In the genomic region with DNA sequence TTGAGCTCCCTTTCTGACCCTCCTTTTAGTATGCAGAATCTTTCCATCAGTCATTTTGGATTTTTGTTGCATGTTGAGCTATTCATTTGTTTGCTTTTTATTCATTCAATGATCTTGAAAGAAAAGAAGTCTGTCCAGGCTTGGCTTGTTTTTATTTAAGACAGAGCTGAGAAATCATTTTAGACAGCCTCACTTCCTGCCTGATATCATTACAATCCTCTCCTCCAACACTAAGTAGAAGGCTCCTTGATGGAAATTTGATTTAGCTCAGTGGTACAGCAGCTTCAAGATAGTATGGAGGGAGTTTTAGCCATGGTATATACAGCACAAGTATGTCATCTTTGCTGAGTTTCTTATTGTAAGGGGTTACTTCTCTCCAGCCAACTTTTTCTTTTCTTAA, we compare ENCODE assay signal across 14 cellular contexts. TPM values are rescaled to one million over a fixed set of nuclear protein-coding genes. Genes with fewer than 3 reads are reported as not detected.
DNase-seq lines count a peak whose midpoint lies in the region; ATAC-seq and TF ChIP-seq lines count a peak whose summit lies in the region.
"Had no signal": no experiment of that assay in that cellular context is flagged by ENCODE, and none has a peak within 500 bp of the region (broad histone marks: within the 10 kb centered on the region; RNA-seq: fewer than 3 reads in every experiment).

No MANE protein-coding gene starts in this region.

- H3K27me3 ChIP-seq in gastroesophageal sphincter (no peaks in the 10 kb centered on the region), psoas muscle (ENCODE audit: insufficient read depth in 3 of 3, low read length in 2 of 3) (no peaks in the 10 kb centered on the region)

- H3K4me1 ChIP-seq in gastroesophageal sphincter (peaks cover 37 to 86% (median 50%) of the 10 kb centered on the region in 3 donors), psoas muscle (peaks cover 90% of the 10 kb centered on the region)

- peak overlapping the region; percentile 62 to 87 (median 81) for H3K27ac ChIP-seq in gastroesophageal sphincter
- peak overlapping the region; percentile 73 for H3K27ac ChIP-seq in psoas muscle

- H3K27ac Mint-ChIP-seq in Calu3 (ENCODE audit: unreplicated experiment): peak overlapping the region; percentile 67
- H3K27ac Mint-ChIP-seq: activated CD4-positive, alpha-beta memory T cell treated with anti-CD3 and anti-CD28 coated beads for 36 hours; memory B cell had no signal

- H3K9me3 ChIP-seq in gastroesophageal sphincter (no peaks in the 10 kb centered on the region), psoas muscle (no peaks in the 10 kb centered on the region)

- no peak for TF ChIP-seq POLR2A in gastroesophageal sphincter (IDR thresholded peaks at IDR 0.05)

- H3K4me3 ChIP-seq in gastroesophageal sphincter: no peak overlapping the region
- H3K4me3 ChIP-seq in psoas muscle: no peak overlapping the region
- H3K4me3 ChIP-seq: GM12878 had no signal

- no peak overlapping the region for H3K4me3 Mint-ChIP-seq in Calu3 (ENCODE audit: low read depth, unreplicated experiment)
- H3K4me3 Mint-ChIP-seq: activated CD4-positive, alpha-beta memory T cell treated with anti-CD3 and anti-CD28 coated beads for 36 hours; memory B cell had no signal

- intact Hi-C loops in Calu3 (cut with micrococcal nuclease; ENCODE audit: unreplicated experiment) (no loop called here), psoas muscle (cut with DNase I) (no loop called here)

- CTCF ChIA-PET in Calu3 (lab: Charles Lee): no interaction called here

- H3K36me3 Mint-ChIP-seq in Calu3 (ENCODE audit: insufficient read depth, unreplicated experiment): no peaks in the 10 kb centered on the region
- H3K36me3 Mint-ChIP-seq: activated CD4-positive, alpha-beta memory T cell treated with anti-CD3 and anti-CD28 coated beads for 36 hours had no signal

- no peak for TF ChIP-seq EP300 in gastroesophageal sphincter (IDR thresholded peaks at IDR 0.05)

- peaks cover 13% of the 10 kb centered on the region for H3K4me1 Mint-ChIP-seq in Calu3 (ENCODE audit: low read depth, unreplicated experiment)

- H3K36me3 ChIP-seq in gastroesophageal sphincter: no peaks in the 10 kb centered on the region
- H3K36me3 ChIP-seq in psoas muscle (ENCODE audit: insufficient read depth in 1 of 2, low read depth in 1 of 2): no peaks in the 10 kb centered on the region

- no TSS peak for BruUV-seq in Calu3 (replicated peaks; lab: Mats Ljungman, UMichigan)

- DNase-seq in Calu3 (no peak), amniotic epithelial cell (ENCODE audit: low read depth) (peak; percentile 18), psoas muscle (no peak), DMS153 (lab: John Stamatoyannopoulos, UW) (no peak), SIG-M5 (lab: John Stamatoyannopoulos, UW) (no peak)
- no peak for DNase-seq in activated CD4-positive, alpha-beta T cell treated with anti-CD3 and anti-CD28 coated beads for 4 hours
- DNase-seq: activated CD4-positive, alpha-beta memory T cell treated with anti-CD3 and anti-CD28 coated beads for 36 hours; activated naive CD4-positive, alpha-beta T cell treated with anti-CD3 and anti-CD28 coated beads, Interleukin-2, amount 50 U/mL, for 16 hours; DMS79; NCI-H2029 had no signal

- no peak for ATAC-seq in gastroesophageal sphincter
- peak in 1 of 4 donors; percentile 19 for ATAC-seq in psoas muscle
- ATAC-seq in HG03354 (IDR thresholded peaks at IDR 0.05; ENCODE audit: poor library complexity, severe bottlenecking, unreplicated experiment): no peak
- ATAC-seq: GM12878 had no signal

- no peaks in the 10 kb centered on the region for H3K9me3 Mint-ChIP-seq in Calu3 (ENCODE audit: low read depth, unreplicated experiment)
- H3K9me3 Mint-ChIP-seq: activated CD4-positive, alpha-beta memory T cell treated with anti-CD3 and anti-CD28 coated beads for 36 hours; memory B cell had no signal

- no peaks in the 10 kb centered on the region for H3K27me3 Mint-ChIP-seq in Calu3 (ENCODE audit: unreplicated experiment)
- H3K27me3 Mint-ChIP-seq: activated CD4-positive, alpha-beta memory T cell treated with anti-CD3 and anti-CD28 coated beads for 36 hours; memory B cell had no signal

- TF ChIP-seq CTCF in Calu3 (IDR thresholded peaks at IDR 0.05; ENCODE audit: unreplicated experiment) (no peak), gastroesophageal sphincter (IDR thresholded peaks at IDR 0.05) (no peak), psoas muscle (IDR thresholded peaks at IDR 0.05) (no peak)

RNA-seq across cellular contexts. Expression of a gene that starts 28.4 kb away (rescaled TPM):
- total RNA-seq in Calu3 (2022): 29.8 and 37.1 TPM in 2 replicates
- total RNA-seq in gastroesophageal sphincter: 100 to 1,000 TPM; 113 to 129 (median 118) TPM
- 10 to 100 TPM; 54.3 to 93.1 (median 77.8) TPM for total RNA-seq in psoas muscle
- polyA plus RNA-seq in psoas muscle: 10 to 100 TPM; 13.3 to 61.9 (median 27.4) TPM
